7 cellular contexts compared by ENCODE assay signal in genomic region chr12:95549392-95550084, GRCh38. TPM values are rescaled to one million over a fixed set of nuclear protein-coding genes. Genes with fewer than 3 reads are reported as not detected.
DNase-seq lines count a peak whose midpoint lies in the region; ATAC-seq and TF ChIP-seq lines count a peak whose summit lies in the region.

No MANE protein-coding gene starts in this region.

- H2BK12ac ChIP-seq in H9 (ENCODE audit: insufficient read length, low read depth, low read length), result no peak overlapping the region

- H3K9me3 Mint-ChIP-seq in H9 (peaks cover 0 to 5% of the 10 kb centered on the region in 2 experiments; a peak in 2 of 5 replicates), activated B cell treated with CpG ODN at 0.5 μM for 24 hours (no peaks in the 10 kb centered on the region)
- no peaks in the 10 kb centered on the region for H3K9me3 Mint-ChIP-seq in stimulated activated effector memory CD8-positive, alpha-beta T cell treated with anti-CD3 and anti-CD28 coated beads, Interleukin-12 subunit alpha, Interleukin-12 subunit beta, amount 100 ng/mL, for 72 hours

- POLR2A ChIA-PET in activated B cell treated with CpG ODN at 0.5 μM for 24 hours (lab: Charles Lee), result interaction anchor here (1.0 kb wide), 1 partner anchor 23 kb away, joined by 3 read pairs; no protein-coding TSS in a partner anchor

- H4K5ac ChIP-seq in H9 (ENCODE audit: insufficient read length, low read depth, low read length), result no peak overlapping the region

- H3K36me3 Mint-ChIP-seq in H9 (ENCODE audit: insufficient read depth in 1 of 3, low read depth in 3 of 3), result peaks cover 16 to 25% (median 16%) of the 10 kb centered on the region in 3 experiments
- H3K36me3 Mint-ChIP-seq in activated B cell treated with CpG ODN at 0.5 μM for 24 hours (ENCODE audit: low read depth), result peaks cover 2% of the 10 kb centered on the region
- H3K36me3 Mint-ChIP-seq in stimulated activated effector memory CD8-positive, alpha-beta T cell treated with anti-CD3 and anti-CD28 coated beads, Interleukin-12 subunit alpha, Interleukin-12 subunit beta, amount 100 ng/mL, for 72 hours, result no peaks in the 10 kb centered on the region

- H3K4ac ChIP-seq in H9 (ENCODE audit: low read depth, low read length), result no peak overlapping the region

- peak overlapping the region; percentile 89 for H3K9ac ChIP-seq in H9 (ENCODE audit: extremely low read depth, insufficient read length, low read length)
- H3K9ac ChIP-seq in iPS-20b (ENCODE audit: low read depth, low read length), result peak overlapping the region; percentile 94

- no peaks in the 10 kb centered on the region for H4K20me1 ChIP-seq in H9 (ENCODE audit: control insufficient read depth, insufficient read depth, insufficient read length)

- no peak overlapping the region for H2BK15ac ChIP-seq in H9 (ENCODE audit: low read depth, low read length)

- peak overlapping the region; percentile 96; the same call in 1 of the 2 replicates for H3K14ac ChIP-seq in H9 (ENCODE audit: insufficient read depth, low read length)

- H3K4me3 ChIP-seq in iPS-20b (ENCODE audit: low read length), result peak overlapping the region; percentile 85

- no peaks in the 10 kb centered on the region for H3K27me3 ChIP-seq in H9 (ENCODE audit: insufficient read depth, low read length)
- H3K27me3 ChIP-seq in iPS-20b (ENCODE audit: insufficient read depth, low read length), result no peaks in the 10 kb centered on the region

- H3K27ac Mint-ChIP-seq in H9, result peak overlapping the region; percentile 94 to 100 (median 99)
- peak overlapping the region; percentile 73 for H3K27ac Mint-ChIP-seq in activated B cell treated with CpG ODN at 0.5 μM for 24 hours
- peak overlapping the region; percentile 45 for H3K27ac Mint-ChIP-seq in stimulated activated effector memory CD8-positive, alpha-beta T cell treated with anti-CD3 and anti-CD28 coated beads, Interleukin-12 subunit alpha, Interleukin-12 subunit beta, amount 100 ng/mL, for 72 hours

- TF ChIP-seq CTCF in H9 (conservative IDR thresholded peaks at IDR 0.05) (no peak), activated B cell treated with CpG ODN at 0.5 μM for 24 hours (IDR thresholded peaks at IDR 0.05) (no peak)

- WGBS in H9 (ENCODE audit: extremely low coverage, insufficient read length, low lambda C conversion rate), result no CpG with 5 or more reads among the region's 12 CpGs

- peaks cover 3% of the 10 kb centered on the region for H3K23me2 ChIP-seq in H9 (ENCODE audit: insufficient read length, low read depth, low read length, poor library complexity, severe bottlenecking)

- peaks cover 58 to 61% of the 10 kb centered on the region in 2 experiments for H3K4me1 Mint-ChIP-seq in H9
- H3K4me1 Mint-ChIP-seq in activated B cell treated with CpG ODN at 0.5 μM for 24 hours, result peaks cover 22% of the 10 kb centered on the region
- H3K4me1 Mint-ChIP-seq in stimulated activated effector memory CD8-positive, alpha-beta T cell treated with anti-CD3 and anti-CD28 coated beads, Interleukin-12 subunit alpha, Interleukin-12 subunit beta, amount 100 ng/mL, for 72 hours, result no peaks in the 10 kb centered on the region

- H2BK120ac ChIP-seq in H9 (ENCODE audit: low read depth, low read length, poor library complexity, severe bottlenecking), result no peak overlapping the region

- H3K18ac ChIP-seq in H9 (ENCODE audit: insufficient read length, low read depth, low read length), result no peak overlapping the region

- peaks cover 17% of the 10 kb centered on the region; the same call in 1 of the 2 replicates for H3K79me2 ChIP-seq in H9 (ENCODE audit: insufficient read depth, low read length)

- peak overlapping the region; percentile 83 to 96 for H3K4me3 Mint-ChIP-seq in H9
- peak overlapping the region; percentile 80 for H3K4me3 Mint-ChIP-seq in activated B cell treated with CpG ODN at 0.5 μM for 24 hours
- H3K4me3 Mint-ChIP-seq in stimulated activated effector memory CD8-positive, alpha-beta T cell treated with anti-CD3 and anti-CD28 coated beads, Interleukin-12 subunit alpha, Interleukin-12 subunit beta, amount 100 ng/mL, for 72 hours, result peak overlapping the region; percentile 69

- H2BK20ac ChIP-seq in H9 (ENCODE audit: low read depth, low read length, poor library complexity, severe bottlenecking), result no peak overlapping the region

- H3K23ac ChIP-seq in H9 (ENCODE audit: insufficient read length, low read depth, low read length), result no peak overlapping the region

- H3K27ac ChIP-seq in H9 (ENCODE audit: insufficient read length, low read depth, low read length) (peak overlapping the region; percentile 88), iPS-20b (ENCODE audit: low read length) (peak overlapping the region; percentile 89)

- H4K8ac ChIP-seq in H9 (replicated peaks; ENCODE audit: insufficient read length, low read depth, low read length), result no peak overlapping the region

- H2BK5ac ChIP-seq in H9 (ENCODE audit: insufficient read length, low read length), result peak overlapping the region; percentile 29

- H3K27me3 Mint-ChIP-seq in H9 (ENCODE audit: low read depth), result peaks cover 1% of the 10 kb centered on the region; the same call in 1 of the 2 replicates
- H3K27me3 Mint-ChIP-seq in activated B cell treated with CpG ODN at 0.5 μM for 24 hours, result no peaks in the 10 kb centered on the region

- ATAC-seq in activated B cell treated with CpG ODN at 0.5 μM for 24 hours (ENCODE audit: low read depth) (no peak), GM21723 (IDR thresholded peaks at IDR 0.05; ENCODE audit: unreplicated experiment) (no peak)
- no peak for ATAC-seq in stimulated activated effector memory CD8-positive, alpha-beta T cell treated with anti-CD3 and anti-CD28 coated beads, Interleukin-12 subunit alpha, Interleukin-12 subunit beta, amount 100 ng/mL, for 72 hours

- H3K9me3 ChIP-seq in H9 (ENCODE audit: control insufficient read depth, low read depth, low read length) (no peaks in the 10 kb centered on the region), iPS-20b (ENCODE audit: insufficient read depth, low read depth, low read length) (no peaks in the 10 kb centered on the region)

- H2AFZ ChIP-seq in H9 (ENCODE audit: low read length), result no peak overlapping the region

- no peak overlapping the region for H3K56ac ChIP-seq in H9 (ENCODE audit: insufficient read length, low read depth, low read length)

- H3K4me1 ChIP-seq in H9 (ENCODE audit: insufficient read depth, low read length), result no peaks in the 10 kb centered on the region; the same call in 1 of the 2 replicates
- peaks cover 22% of the 10 kb centered on the region; the same call in 1 of the 2 replicates for H3K4me1 ChIP-seq in iPS-20b (ENCODE audit: insufficient read depth, low read length)

- no peaks in the 10 kb centered on the region for H3K79me1 ChIP-seq in H9 (ENCODE audit: insufficient read depth, low read depth, low read length, poor library complexity, severe bottlenecking)

- CTCF ChIA-PET in activated B cell treated with CpG ODN at 0.5 μM for 24 hours (lab: Charles Lee), result interaction anchor here (1.8 kb wide), 1 partner anchor 15 kb away, joined by 6 read pairs; no protein-coding TSS in a partner anchor

- DNase-seq in H9, result peak; percentile 62
- DNase-seq in activated B cell treated with CpG ODN at 0.5 μM for 24 hours, result no peak
- DNase-seq in stimulated activated effector memory CD8-positive, alpha-beta T cell treated with anti-CD3 and anti-CD28 coated beads, Interleukin-12 subunit alpha, Interleukin-12 subunit beta, amount 100 ng/mL, for 72 hours (ENCODE audit: low spot score in 2 of 2), result no peak
- DNase-seq in NOMO-1 (lab: John Stamatoyannopoulos, UW; ENCODE audit: unreplicated experiment in 2 of 2), result no peak
- DNase-seq in posterior vena cava (ENCODE audit: low spot score), result no peak

- H3K36me3 ChIP-seq in iPS-20b (ENCODE audit: insufficient read depth, low read depth, low read length), result peaks cover 6% of the 10 kb centered on the region; the same call in 1 of the 2 replicates

- no peak overlapping the region for H3T11ph ChIP-seq in H9 (ENCODE audit: low read length)

- H4K91ac ChIP-seq in H9 (ENCODE audit: insufficient read length, low read depth, low read length), result no peak overlapping the region

- no peak overlapping the region for H2AK5ac ChIP-seq in H9 (ENCODE audit: insufficient read length, low read length)

- intact Hi-C loops in activated B cell treated with CpG ODN at 0.5 μM for 24 hours (cut with micrococcal nuclease), result loop anchor here (5.0 kb wide), 2 partner anchors 332 to 1872 kb away; partner anchors contain the start of genes CRADD, FGD6 and VEZT
- intact Hi-C loops in posterior vena cava (cut with DNase I), result no loop called here

- peak overlapping the region; percentile 89 for H3K4me2 ChIP-seq in H9 (ENCODE audit: insufficient read depth, insufficient read length, low read length)

RNA-seq across cellular contexts. Expression of gene USP44, which starts 1.7 kb away (rescaled TPM):
- 181 and 185 TPM in 2 replicates for total RNA-seq in H9 (2021)
- 3.4 and 5.4 TPM in 2 replicates for total RNA-seq in activated B cell treated with CpG ODN at 0.5 μM for 24 hours
- total RNA-seq in posterior vena cava, result 1 to 10 TPM; 1.3 to 1.8 TPM

Comparison
In these comparisons a context has a peak if more than half of its experiments do, and no peak if none do; other contexts are left out.
1. H3K27ac Mint-ChIP-seq: peak in every context shown above with its lines; median percentile 99 in H9; 73 in activated B cell treated with CpG ODN at 0.5 μM for 24 hours; 45 in stimulated activated effector memory CD8-positive, alpha-beta T cell treated with anti-CD3 and anti-CD28 coated beads, Interleukin-12 subunit alpha, Interleukin-12 subunit beta, amount 100 ng/mL, for 72 hours.
2. RNA of gene USP44, which starts 1.7 kb away (total RNA-seq): 181 to 185 TPM in H9; 3.4 to 5.4 TPM in activated B cell treated with CpG ODN at 0.5 μM for 24 hours and 1.3 to 1.8 TPM in posterior vena cava; every median in the first group is over 10 times any median in the second.
3. Peak in every context shown above with its lines, with median percentiles within 50 percentile points of each other: H3K4me3 Mint-ChIP-seq.